Comparison of ENCODE assay signal across 14 cellular contexts in genomic region chr20:41499961-41500725, GRCh38.
A peak's percentile ranks its signal among the peaks of the same experiment; 100 is the strongest.
DNase-seq lines count a peak whose midpoint lies in the region; ATAC-seq and TF ChIP-seq lines count a peak whose summit lies in the region.
"Had no signal": no experiment of that assay in that cellular context is flagged by ENCODE, and none has a peak within 500 bp of the region (broad histone marks: within the 10 kb centered on the region; RNA-seq: fewer than 3 reads in every experiment).

No MANE protein-coding gene starts in this region.

- H4K8ac ChIP-seq in IMR-90 (ENCODE audit: low read depth in 2 of 2, low read length in 2 of 2) (no peak overlapping the region; a peak in 1 of 4 replicates), mesendoderm (ENCODE audit: low read depth, low read length) (no peak overlapping the region)

- ATAC-seq in IMR-90 (ENCODE audit: low read depth): no peak; the same call in 1 of the 2 replicates
- ATAC-seq: activated CD8-positive, alpha-beta T cell treated with anti-CD3 and anti-CD28 coated beads, Interleukin-2, amount 10 ng/mL, durations not matched to agents 7 days and 5 days; upper lobe of right lung had no signal

- H3K9me3 ChIP-seq in IMR-90 (ENCODE audit: control insufficient read depth, insufficient read depth, low read length) (peaks cover 2% of the 10 kb centered on the region; the same call in 1 of the 2 replicates), tibial nerve (peaks cover 0 to 9% (median 0%) of the 10 kb centered on the region in 4 donors)
- H3K9me3 ChIP-seq: upper lobe of right lung had no signal

- H3K9me1 ChIP-seq in IMR-90 (ENCODE audit: insufficient read depth, low read length): peaks cover 5% of the 10 kb centered on the region

- H2BK120ac ChIP-seq in IMR-90 (ENCODE audit: low read depth, low read length) (no peak overlapping the region), mesendoderm (ENCODE audit: low read depth, low read length) (no peak overlapping the region)

- no peak overlapping the region for H2BK15ac ChIP-seq in IMR-90 (ENCODE audit: low read depth, low read length)
- H2BK15ac ChIP-seq in mesendoderm (replicated peaks; ENCODE audit: low read depth): no peak overlapping the region

- no peak overlapping the region for H2AFZ ChIP-seq in IMR-90 (replicated peaks; ENCODE audit: low read length, poor library complexity)

- dilution Hi-C loops in IMR-90 (cut with HindIII; ENCODE audit: low sequenced_read_pairs, unreplicated experiment): no loop called here

- no peaks in the 10 kb centered on the region; the same call in 1 of the 2 replicates for H4K20me1 ChIP-seq in IMR-90 (ENCODE audit: insufficient read depth, low read length)

- TF ChIP-seq EP300 in tibial nerve (IDR thresholded peaks at IDR 0.05): no peak

- no peak overlapping the region for H3K9ac ChIP-seq in IMR-90 (ENCODE audit: low read depth, low read length)
- H3K9ac ChIP-seq in mesendoderm (ENCODE audit: low read length): no peak overlapping the region

- H3K79me1 ChIP-seq in IMR-90 (ENCODE audit: low read depth in 1 of 2, low read length in 2 of 2) (peaks cover 13 to 19% of the 10 kb centered on the region in 2 experiments; a peak in 3 of 4 replicates), mesendoderm (ENCODE audit: low read length) (no peaks in the 10 kb centered on the region)

- no peak overlapping the region for H3K4me3 Mint-ChIP-seq in activated CD4-positive, alpha-beta T cell treated with anti-CD3 and anti-CD28 coated beads, Interleukin-2, amount 10 ng/mL, durations not matched to agents 24 days and 14 days
- H3K4me3 Mint-ChIP-seq: activated CD8-positive, alpha-beta T cell treated with anti-CD3 and anti-CD28 coated beads, Interleukin-2, amount 10 ng/mL, durations not matched to agents 7 days and 5 days had no signal

- CTCF ChIA-PET in IMR-90 (lab: Yijun Ruan, JAX): no interaction called here

- no CpG with 5 or more reads among the region's 4 CpGs for WGBS in IMR-90 (ENCODE audit: extremely low coverage in 2 of 2, insufficient read length in 1 of 2), 2 experiments
- no CpG with 5 or more reads among the region's 4 CpGs for WGBS in mesendoderm (ENCODE audit: extremely low coverage, insufficient coverage, low lambda C conversion rate)
- 44 to 46% methylated on average over 4 of the region's 4 CpGs for WGBS in tibial nerve, 2 donors

- peaks cover 4% of the 10 kb centered on the region; the same call in 1 of the 2 replicates for H3K36me3 ChIP-seq in IMR-90 (ENCODE audit: control insufficient read depth, insufficient read depth, low read length)
- no peaks in the 10 kb centered on the region for H3K36me3 ChIP-seq in mesendoderm (ENCODE audit: control insufficient read depth, insufficient read depth, low read length)
- H3K36me3 ChIP-seq in tibial nerve: peaks cover 0 to 43% (median 5%) of the 10 kb centered on the region in 3 donors

- no peak overlapping the region for H4K91ac ChIP-seq in IMR-90 (ENCODE audit: insufficient read depth, low read depth, low read length)

- H3K23ac ChIP-seq in IMR-90 (ENCODE audit: low read depth, low read length): no peak overlapping the region
- H3K23ac ChIP-seq in mesendoderm (ENCODE audit: low read length): no peak overlapping the region

- H3K56ac ChIP-seq in IMR-90 (ENCODE audit: extremely low read depth, insufficient read depth, low read length) (no peak overlapping the region), mesendoderm (ENCODE audit: low read length) (no peak overlapping the region)

- intact Hi-C loops in IMR-90 (cut with micrococcal nuclease): loop anchor here (5.0 kb wide), 1 partner anchor 117 kb away; the partner anchor contains the start of gene CHD6
- intact Hi-C loops in activated CD4-positive, alpha-beta T cell treated with anti-CD3 and anti-CD28 coated beads, Interleukin-2, amount 10 ng/mL, durations not matched to agents 24 days and 14 days (cut with micrococcal nuclease): no loop called here

- H3K4me1 ChIP-seq in IMR-90 (ENCODE audit: control insufficient read depth, insufficient read depth, low read length): peaks cover 7% of the 10 kb centered on the region
- no peaks in the 10 kb centered on the region for H3K4me1 ChIP-seq in mesendoderm (ENCODE audit: control insufficient read depth, low read depth, low read length)
- peaks cover 0 to 3% (median 0%) of the 10 kb centered on the region in 4 donors for H3K4me1 ChIP-seq in tibial nerve

- no TSS peak for BruUV-seq in IMR-90 (replicated peaks; lab: Mats Ljungman, UMichigan)

- H3K36me3 Mint-ChIP-seq in activated CD4-positive, alpha-beta T cell treated with anti-CD3 and anti-CD28 coated beads, Interleukin-2, amount 10 ng/mL, durations not matched to agents 24 days and 14 days (ENCODE audit: low read depth): peaks cover 29% of the 10 kb centered on the region

- in situ Hi-C loops in IMR-90 (cut with MboI; ENCODE audit: low sequenced_read_pairs): no loop called here

- no peak overlapping the region for H2AK5ac ChIP-seq in IMR-90 (ENCODE audit: low read depth, low read length)
- H2AK5ac ChIP-seq in mesendoderm (ENCODE audit: low read length): no peak overlapping the region

- H3K27ac Mint-ChIP-seq in activated CD4-positive, alpha-beta T cell treated with anti-CD3 and anti-CD28 coated beads, Interleukin-2, amount 10 ng/mL, durations not matched to agents 24 days and 14 days: no peak overlapping the region
- H3K27ac Mint-ChIP-seq: activated CD8-positive, alpha-beta T cell treated with anti-CD3 and anti-CD28 coated beads, Interleukin-2, amount 10 ng/mL, durations not matched to agents 7 days and 5 days had no signal

- no peaks in the 10 kb centered on the region for H3K9me3 Mint-ChIP-seq in activated CD4-positive, alpha-beta T cell treated with anti-CD3 and anti-CD28 coated beads, Interleukin-2, amount 10 ng/mL, durations not matched to agents 24 days and 14 days

- no peak overlapping the region for H2AK9ac ChIP-seq in IMR-90 (replicated peaks; ENCODE audit: low read depth, low read length, poor library complexity)

- H3K27ac ChIP-seq in IMR-90 (ENCODE audit: insufficient read depth, low read length): no peak overlapping the region
- no peak overlapping the region for H3K27ac ChIP-seq in mesendoderm (ENCODE audit: low read depth, low read length)
- no peak overlapping the region for H3K27ac ChIP-seq in tibial nerve
- H3K27ac ChIP-seq: SK-N-MC, upper lobe of right lung had no signal

- no peaks in the 10 kb centered on the region for H3K79me2 ChIP-seq in mesendoderm (ENCODE audit: control insufficient read depth, insufficient read depth, low read length)

- H3K4ac ChIP-seq in IMR-90 (ENCODE audit: low read depth, low read length): no peak overlapping the region
- no peak overlapping the region for H3K4ac ChIP-seq in mesendoderm (ENCODE audit: low read depth, low read length)

- TF ChIP-seq CTCF in IMR-90 (conservative IDR thresholded peaks at IDR 0.05; ENCODE audit: low read depth, low read length): no peak
- TF ChIP-seq CTCF in tibial nerve (IDR thresholded peaks at IDR 0.05): no peak

- no peak for TF ChIP-seq RAD21 in IMR-90 (IDR thresholded peaks at IDR 0.05; ENCODE audit: low read length)

- no peak overlapping the region for H4K5ac ChIP-seq in IMR-90 (ENCODE audit: low read depth, low read length)
- no peak overlapping the region for H4K5ac ChIP-seq in mesendoderm (ENCODE audit: low read length)

- H3K27me3 ChIP-seq in IMR-90 (ENCODE audit: control insufficient read depth, insufficient read depth, low read length) (no peaks in the 10 kb centered on the region), mesendoderm (ENCODE audit: insufficient read depth, low read length, poor library complexity) (no peaks in the 10 kb centered on the region), tibial nerve (no peaks in the 10 kb centered on the region)
- H3K27me3 ChIP-seq: upper lobe of right lung had no signal

- POLR2A ChIA-PET in IMR-90 (lab: Charles Lee; ENCODE audit: unreplicated experiment): interaction anchor here (0.5 kb wide), 1 partner anchor 429 kb away, joined by 3 read pairs; no protein-coding TSS in a partner anchor

- peaks cover 9% of the 10 kb centered on the region for H3K4me1 Mint-ChIP-seq in activated CD4-positive, alpha-beta T cell treated with anti-CD3 and anti-CD28 coated beads, Interleukin-2, amount 10 ng/mL, durations not matched to agents 24 days and 14 days

- H2BK5ac ChIP-seq in IMR-90 (ENCODE audit: low read depth, low read length, poor library complexity, severe bottlenecking) (no peak overlapping the region), mesendoderm (ENCODE audit: low read length) (no peak overlapping the region)

- no peak overlapping the region for H2BK20ac ChIP-seq in IMR-90 (ENCODE audit: low read depth, low read length)

- no peak for TF ChIP-seq POLR2A in IMR-90 (IDR thresholded peaks at IDR 0.05; ENCODE audit: low read depth, low read length)
- TF ChIP-seq POLR2A in tibial nerve (IDR thresholded peaks at IDR 0.05): no peak

- no peak overlapping the region for H3K14ac ChIP-seq in IMR-90 (replicated peaks; ENCODE audit: low read depth, low read length)

- no peaks in the 10 kb centered on the region for H3K27me3 Mint-ChIP-seq in activated CD4-positive, alpha-beta T cell treated with anti-CD3 and anti-CD28 coated beads, Interleukin-2, amount 10 ng/mL, durations not matched to agents 24 days and 14 days

- no peak overlapping the region for H3K4me3 ChIP-seq in IMR-90 (ENCODE audit: insufficient read depth, low read depth, low read length)
- H3K4me3 ChIP-seq in mesendoderm (ENCODE audit: low read length): no peak overlapping the region
- no peak overlapping the region for H3K4me3 ChIP-seq in tibial nerve
- H3K4me3 ChIP-seq: SK-N-MC, upper lobe of right lung had no signal

- H3K18ac ChIP-seq in IMR-90 (ENCODE audit: low read depth, low read length) (peak overlapping the region; percentile 28; the same call in 1 of the 2 replicates), mesendoderm (ENCODE audit: low read length) (no peak overlapping the region)

- peak; percentile 11 for DNase-seq in NCI-H2107 treated with DMSO at 0.1 percent for 48 hours (lab: John Stamatoyannopoulos, UW; ENCODE audit: unreplicated experiment)
- no peak for DNase-seq in NCI-H2107 (lab: John Stamatoyannopoulos, UW)
- no peak for DNase-seq in IMR-90
- peak; percentile 59 for DNase-seq in SHP77 treated with DMSO at 0.1 percent for 48 hours (lab: John Stamatoyannopoulos, UW)
- peak; percentile 60 for DNase-seq in mesendoderm
- no peak for DNase-seq in tibial nerve (ENCODE audit: low spot score in 2 of 2)
- DNase-seq in activated CD4-positive, alpha-beta T cell treated with anti-CD3 and anti-CD28 coated beads, Interleukin-2, amount 10 ng/mL, durations not matched to agents 24 days and 14 days: no peak
- no peak for DNase-seq in HuH-7 (ENCODE audit: low spot score)
- DNase-seq: activated CD8-positive, alpha-beta T cell treated with anti-CD3 and anti-CD28 coated beads, Interleukin-2, amount 10 ng/mL, durations not matched to agents 7 days and 5 days; activated gamma-delta T cell treated with Interleukin-2 at 50 U/mL for 16 hours; NCI-H1436; stimulated activated CD4-positive, alpha-beta T cell treated with anti-CD3 and anti-CD28 coated beads, Interleukin-4, amount 100 ng/mL, for 4 hours; upper lobe of right lung had no signal

- H3K4me2 ChIP-seq in IMR-90 (ENCODE audit: low read depth, low read length) (no peak overlapping the region), mesendoderm (ENCODE audit: low read length) (no peak overlapping the region)

TF ChIP-seq in IMR-90, 13 proteins besides CTCF, POLR2A, EP300 and RAD21 (continues in another document):
- TF ChIP-seq CHD1 (IDR thresholded peaks at IDR 0.05; ENCODE audit: low read depth, low read length) (no peak), RCOR1 (IDR thresholded peaks at IDR 0.05; ENCODE audit: insufficient replicate concordance, low read length) (no peak), MXI1 (IDR thresholded peaks at IDR 0.05; ENCODE audit: borderline replicate concordance, low read depth, low read length) (no peak)

Comparison
In these comparisons a context has a peak if more than half of its experiments do, and no peak if none do; other contexts are left out.
1. DNase-seq: peak in NCI-H2107 treated with DMSO at 0.1 percent for 48 hours (single experiment), SHP77 treated with DMSO at 0.1 percent for 48 hours (single experiment) and mesendoderm (single experiment); none in NCI-H2107 (single experiment), IMR-90 (single experiment), tibial nerve (0 of 2), activated CD4-positive, alpha-beta T cell treated with anti-CD3 and anti-CD28 coated beads, Interleukin-2, amount 10 ng/mL, durations not matched to agents 24 days and 14 days (single experiment) and HuH-7 (single experiment).